Comparison of ENCODE assay signal across 8 cellular contexts in the genomic region with DNA sequence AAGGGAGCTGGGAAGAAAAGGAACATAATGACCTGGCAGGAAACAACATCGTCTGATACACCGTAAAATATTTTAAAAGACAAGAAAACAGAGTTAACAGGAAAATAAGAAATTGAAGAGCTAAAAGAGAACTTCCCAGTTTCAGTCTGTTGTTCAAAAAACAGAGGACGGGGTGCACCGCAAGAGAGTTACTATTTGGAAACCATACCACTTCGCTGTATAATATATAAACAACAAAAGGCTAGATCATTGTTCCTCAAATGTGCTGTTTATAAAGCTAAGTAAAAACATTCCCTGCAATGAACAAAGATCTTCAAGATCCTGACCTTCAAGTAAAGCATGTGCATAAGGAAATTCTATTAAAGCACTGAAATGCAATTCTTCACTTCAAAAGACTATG. TPM values are rescaled to one million over a fixed set of nuclear protein-coding genes. Genes with fewer than 3 reads are reported as not detected.
A peak's percentile ranks its signal among the peaks of the same experiment; 100 is the strongest.
DNase-seq lines count a peak whose midpoint lies in the region; ATAC-seq, FAIRE-seq and TF ChIP-seq lines count a peak whose summit lies in the region.

No MANE protein-coding gene starts in this region.

- H3K4me1 Mint-ChIP-seq in Calu3 (ENCODE audit: low read depth, unreplicated experiment) (peaks cover 20% of the 10 kb centered on the region), osteocyte (ENCODE audit: unreplicated experiment) (peaks cover 27% of the 10 kb centered on the region)

- ATAC-seq in HG02759 (IDR thresholded peaks at IDR 0.05; ENCODE audit: unreplicated experiment): no peak

- no peaks in the 10 kb centered on the region for H3K27me3 Mint-ChIP-seq in Calu3 (ENCODE audit: unreplicated experiment)
- no peaks in the 10 kb centered on the region for H3K27me3 Mint-ChIP-seq in osteocyte (ENCODE audit: unreplicated experiment)

- intact Hi-C loops in Calu3 (cut with micrococcal nuclease; ENCODE audit: unreplicated experiment): loop anchor here (2.0 kb wide), 1 partner anchor 93 kb away; a partner anchor contains a TSS

- H3K4me1 ChIP-seq in endocrine pancreas (ENCODE audit: control insufficient read depth, insufficient read depth, low read length): peaks cover 26% of the 10 kb centered on the region
- peaks cover 9 to 19% of the 10 kb centered on the region in 2 donors for H3K4me1 ChIP-seq in small intestine (ENCODE audit: control insufficient read depth in 2 of 2, insufficient read depth in 1 of 2, low read depth in 1 of 2, low read length in 1 of 2)

- H3K4me3 Mint-ChIP-seq in Calu3 (ENCODE audit: low read depth, unreplicated experiment) (peak overlapping the region; percentile 85), osteocyte (ENCODE audit: unreplicated experiment) (peak overlapping the region; percentile 83)

- no peak for TF ChIP-seq POLR2A in NB4 (IDR thresholded peaks at IDR 0.05; ENCODE audit: extremely low read depth, insufficient read length)

- peak overlapping the region in 1 of 2 donors; percentile 99 for H3K27ac ChIP-seq in small intestine (ENCODE audit: low read depth in 1 of 2, low read length in 1 of 2)

- peaks cover 39% of the 10 kb centered on the region for H3K36me3 Mint-ChIP-seq in Calu3 (ENCODE audit: insufficient read depth, unreplicated experiment)
- H3K36me3 Mint-ChIP-seq in osteocyte (ENCODE audit: unreplicated experiment): no peaks in the 10 kb centered on the region

- CTCF ChIA-PET in Calu3 (lab: Charles Lee): no interaction called here

- peak overlapping the region; percentile 84 for H3K4me3 ChIP-seq in NB4 (ENCODE audit: low read depth, low read length)
- peak overlapping the region; percentile 98 for H3K4me3 ChIP-seq in endocrine pancreas (ENCODE audit: control insufficient read depth, insufficient read depth, low read length)
- peak overlapping the region in 1 of 2 donors; percentile 98 for H3K4me3 ChIP-seq in small intestine (ENCODE audit: low read depth in 1 of 2, low read length in 2 of 2)

- no peaks in the 10 kb centered on the region for H3K9me3 ChIP-seq in endocrine pancreas (ENCODE audit: control insufficient read depth, low read length)
- H3K9me3 ChIP-seq in small intestine (ENCODE audit: control insufficient read depth, low read depth): no peaks in the 10 kb centered on the region

- no peak overlapping the region for H3K9ac ChIP-seq in endocrine pancreas (ENCODE audit: control insufficient read depth, insufficient read depth, low read length)

- WGBS in small intestine, 3 donors: 8 to 20% (median 9%) methylated on average over 5 of the region's 5 CpGs

- H3K27me3 ChIP-seq in endocrine pancreas (ENCODE audit: control insufficient read depth, insufficient read depth, low read length) (no peaks in the 10 kb centered on the region), small intestine (ENCODE audit: control insufficient read depth in 2 of 2, insufficient read depth in 2 of 2, low read length in 2 of 2) (no peaks in the 10 kb centered on the region)

- no peaks in the 10 kb centered on the region for H3K36me3 ChIP-seq in endocrine pancreas (ENCODE audit: control insufficient read depth, insufficient read depth, low read length)
- no peaks in the 10 kb centered on the region for H3K36me3 ChIP-seq in small intestine (ENCODE audit: control insufficient read depth in 2 of 2, insufficient read depth in 2 of 2, low read length in 2 of 2)

- no TSS peak for BruUV-seq in Calu3 (replicated peaks; lab: Mats Ljungman, UMichigan)

- H3K27ac Mint-ChIP-seq in Calu3 (ENCODE audit: unreplicated experiment) (peak overlapping the region; percentile 93), osteocyte (ENCODE audit: unreplicated experiment) (peak overlapping the region; percentile 96)

- no peaks in the 10 kb centered on the region for H3K9me3 Mint-ChIP-seq in Calu3 (ENCODE audit: low read depth, unreplicated experiment)
- H3K9me3 Mint-ChIP-seq in osteocyte (ENCODE audit: unreplicated experiment): no peaks in the 10 kb centered on the region

- FAIRE-seq in small intestine (lab: Jason Lieb, UNC): no peak

- DNase-seq in Calu3 (no peak), NB4 (ENCODE audit: low read depth) (peak; percentile 50), osteocyte (ENCODE audit: extremely low spot score, unreplicated experiment) (no peak), small intestine (no peak), retina (no peak), DMS53 treated with DMSO at 0.1 percent for 48 hours (lab: John Stamatoyannopoulos, UW; ENCODE audit: unreplicated experiment) (no peak)

- TF ChIP-seq CTCF in Calu3 (IDR thresholded peaks at IDR 0.05; ENCODE audit: unreplicated experiment) (no peak), NB4 (IDR thresholded peaks at IDR 0.05; ENCODE audit: low read depth, low read length) (no peak), osteocyte (IDR thresholded peaks at IDR 0.05) (no peak)

RNA-seq across cellular contexts. Expression of a gene that starts 2.1 kb away (rescaled TPM):
- total RNA-seq in Calu3 (2022): 63.4 TPM in 2 replicates
- 68.4 and 69.3 TPM in 2 replicates for total RNA-seq in osteocyte
- 10 to 100 TPM; 18.1 to 25.9 (median 19.0) TPM for polyA plus RNA-seq in small intestine
